ENCODE assay signal across 9 cellular contexts in genomic region chr21:44925027-44925755, GRCh38. TPM values are rescaled to one million over a fixed set of nuclear protein-coding genes. Genes with fewer than 3 reads are reported as not detected.
DNase-seq lines count a peak whose midpoint lies in the region; ATAC-seq, FAIRE-seq and TF ChIP-seq lines count a peak whose summit lies in the region.
"Had no signal": no experiment of that assay in that cellular context is flagged by ENCODE, and none has a peak within 500 bp of the region (broad histone marks: within the 10 kb centered on the region; RNA-seq: fewer than 3 reads in every experiment).

No MANE protein-coding gene starts in this region.

- H3K27ac ChIP-seq in RWPE1 (peak overlapping the region; percentile 37; the same call in 1 of the 2 replicates), caudate nucleus (ENCODE audit: low read depth, low read length) (peak overlapping the region; percentile 36), WERI-Rb-1 (no peak overlapping the region)

- DNase-seq in GDM1 (lab: John Stamatoyannopoulos, UW) = peak; percentile 30
- no peak for DNase-seq in RWPE1 (ENCODE audit: low spot score)
- no peak for DNase-seq in caudate nucleus (lab: John Stamatoyannopoulos, UW)
- DNase-seq in pons (ENCODE audit: low spot score) = peak; percentile 56
- no peak for DNase-seq in frontal cortex (ENCODE audit: low spot score in 2 of 2)
- DNase-seq in WERI-Rb-1 = no peak
- no peak for DNase-seq in activated CD4-positive, alpha-beta T cell treated with anti-CD3 and anti-CD28 coated beads for 48 hours

- CTCF ChIA-PET in RWPE1 (lab: Yijun Ruan, JAX) = interaction anchor here (0.7 kb wide), 1 partner anchor 471 kb away, joined by 3 read pairs; no protein-coding TSS in a partner anchor

- H3K27me3 ChIP-seq in WERI-Rb-1 (ENCODE audit: insufficient read depth, low read depth, severe bottlenecking) = peaks cover 22% of the 10 kb centered on the region

- TF ChIP-seq CTCF in RWPE1 (conservative IDR thresholded peaks at IDR 0.05; ENCODE audit: low read depth) (no peak), WERI-Rb-1 (IDR thresholded peaks at IDR 0.05; ENCODE audit: low read depth, low read length) (no peak)

- FAIRE-seq in frontal cortex (lab: Jason Lieb, UNC) = no peak

- H3K36me3 ChIP-seq in WERI-Rb-1 = no peaks in the 10 kb centered on the region

- ATAC-seq in GM18511 (IDR thresholded peaks at IDR 0.05; ENCODE audit: unreplicated experiment) = no peak
- ATAC-seq: esophagus mucosa had no signal

- H3K9me3 ChIP-seq in WERI-Rb-1 (ENCODE audit: severe bottlenecking) = peaks cover 10% of the 10 kb centered on the region

- POLR2A ChIA-PET in RWPE1 (lab: Yijun Ruan, JAX; ENCODE audit: low non-redundant PET) = interaction anchor here (0.6 kb wide), 1 partner anchor 540 kb away, joined by 3 read pairs; no protein-coding TSS in a partner anchor

- no peak overlapping the region for H3K4me3 ChIP-seq in WERI-Rb-1 (ENCODE audit: low read depth, low read length)

RNA-seq across cellular contexts. Expression of gene ITGB2, which starts 4.5 kb away (rescaled TPM):
- total RNA-seq in frontal cortex = 4.9 TPM

RNA-seq across cellular contexts. Expression of gene SLX9, which starts 14.6 kb away (rescaled TPM):
- 7.3 TPM for total RNA-seq in frontal cortex

RNA-seq across cellular contexts. Expression of gene PTTG1IP, which starts 51.7 kb away (rescaled TPM):
- total RNA-seq in frontal cortex = 72.2 TPM

Comparison
In these comparisons a context has a peak if more than half of its experiments do, and no peak if none do; other contexts are left out.
1. DNase-seq: peak in GDM1 (single experiment) and pons (single experiment); none in RWPE1 (single experiment), caudate nucleus (0 of 61), frontal cortex (0 of 2), WERI-Rb-1 (single experiment) and activated CD4-positive, alpha-beta T cell treated with anti-CD3 and anti-CD28 coated beads for 48 hours (single experiment).